In genomic region chr16:14494396-14494795, GRCh38 we compare ENCODE assay signal across 17 cellular contexts.
A peak's percentile ranks its signal among the peaks of the same experiment; 100 is the strongest.
DNase-seq lines count a peak whose midpoint lies in the region; ATAC-seq and TF ChIP-seq lines count a peak whose summit lies in the region.
"Had no signal": no experiment of that assay in that cellular context is flagged by ENCODE, and none has a peak within 500 bp of the region (broad histone marks: within the 10 kb centered on the region; RNA-seq: fewer than 3 reads in every experiment).

No MANE protein-coding gene starts in this region.

- peak overlapping the region; percentile 45 for H3K27ac Mint-ChIP-seq in CD4-positive, alpha-beta T cell
- peak overlapping the region; percentile 6 to 76 (median 27); a peak in 3 of 7 replicates for H3K27ac Mint-ChIP-seq in H9
- peak overlapping the region; percentile 65 for H3K27ac Mint-ChIP-seq in central memory CD8-positive, alpha-beta T cell (ENCODE audit: low read depth)
- peak overlapping the region; percentile 22 to 47 for H3K27ac Mint-ChIP-seq in natural killer cell treated with Interleukin-12 subunit alpha and Interleukin-12 subunit beta and Interleukin-15 and Interleukin-18, amount 100 ng/mL, for 72 hours

- H4K8ac ChIP-seq in H9 (replicated peaks; ENCODE audit: insufficient read length, low read depth, low read length), result no peak overlapping the region

- no peaks in the 10 kb centered on the region for H3K27me3 Mint-ChIP-seq in CD4-positive, alpha-beta T cell
- no peaks in the 10 kb centered on the region; the same call in 1 of the 2 replicates for H3K27me3 Mint-ChIP-seq in H9 (ENCODE audit: low read depth)
- no peaks in the 10 kb centered on the region for H3K27me3 Mint-ChIP-seq in central memory CD8-positive, alpha-beta T cell
- no peaks in the 10 kb centered on the region for H3K27me3 Mint-ChIP-seq in natural killer cell treated with Interleukin-12 subunit alpha and Interleukin-12 subunit beta and Interleukin-15 and Interleukin-18, amount 100 ng/mL, for 72 hours

- no peak for DNase-seq in CD4-positive, alpha-beta T cell
- DNase-seq in H9 (no peak), SHP77 treated with DMSO at 0.1 percent for 48 hours (lab: John Stamatoyannopoulos, UW) (no peak), nucleus accumbens (lab: John Stamatoyannopoulos, UW) (no peak)
- DNase-seq in central memory CD8-positive, alpha-beta T cell (ENCODE audit: low spot score in 2 of 2), result no peak
- DNase-seq in natural killer cell treated with Interleukin-12 subunit alpha and Interleukin-12 subunit beta and Interleukin-15 and Interleukin-18, amount 100 ng/mL, for 72 hours (ENCODE audit: low spot score), result no peak
- DNase-seq: BE2C, MG63, NCI-H1092 treated with DMSO at 0.1 percent for 48 hours, NCI-H1694, NCI-H345, NCI-H69 had no signal

- no peak overlapping the region for H2BK5ac ChIP-seq in H9 (ENCODE audit: insufficient read length, low read length)

- no peak overlapping the region for H3K4me2 ChIP-seq in H9 (ENCODE audit: insufficient read depth, insufficient read length, low read length)
- H3K4me2 ChIP-seq: GM23338, KMS-11 had no signal

- H4K91ac ChIP-seq in H9 (ENCODE audit: insufficient read length, low read depth, low read length), result no peak overlapping the region

- intact Hi-C loops in CD4-positive, alpha-beta T cell (cut with DNase I, micrococcal nuclease), result no loop called here

- no peak overlapping the region for H2BK120ac ChIP-seq in H9 (ENCODE audit: low read depth, low read length, poor library complexity, severe bottlenecking)

- CTCF ChIA-PET in CD4-positive, alpha-beta T cell (lab: Charles Lee), result no interaction called here

- H3K9ac ChIP-seq in H9 (ENCODE audit: extremely low read depth, insufficient read length, low read length), result no peak overlapping the region
- H3K9ac ChIP-seq: KMS-11 had no signal

- POLR2A ChIA-PET in CD4-positive, alpha-beta T cell (lab: Charles Lee), result no interaction called here

- no peak overlapping the region for H2BK20ac ChIP-seq in H9 (ENCODE audit: low read depth, low read length, poor library complexity, severe bottlenecking)

- no peak overlapping the region for H3K4me3 Mint-ChIP-seq in CD4-positive, alpha-beta T cell
- H3K4me3 Mint-ChIP-seq in H9, result no peak overlapping the region
- H3K4me3 Mint-ChIP-seq in central memory CD8-positive, alpha-beta T cell, result no peak overlapping the region
- H3K4me3 Mint-ChIP-seq in natural killer cell treated with Interleukin-12 subunit alpha and Interleukin-12 subunit beta and Interleukin-15 and Interleukin-18, amount 100 ng/mL, for 72 hours, result no peak overlapping the region
- H3K4me3 Mint-ChIP-seq: GM23338 had no signal

- H3K18ac ChIP-seq in H9 (ENCODE audit: insufficient read length, low read depth, low read length), result no peak overlapping the region

- no CpG with 5 or more reads among the region's 10 CpGs for WGBS in H9 (ENCODE audit: extremely low coverage, insufficient read length, low lambda C conversion rate)

- no peak overlapping the region for H3K27ac ChIP-seq in CD4-positive, alpha-beta T cell (ENCODE audit: low read depth, low read length)
- H3K27ac ChIP-seq in H9 (ENCODE audit: insufficient read length, low read depth, low read length), result no peak overlapping the region
- H3K27ac ChIP-seq: KMS-11, SK-N-MC had no signal

- H2BK12ac ChIP-seq in H9 (ENCODE audit: insufficient read length, low read depth, low read length), result no peak overlapping the region

- no peak overlapping the region for H3T11ph ChIP-seq in H9 (ENCODE audit: low read length)

- no peak overlapping the region for H3K14ac ChIP-seq in H9 (ENCODE audit: insufficient read depth, low read length)

- H3K79me2 ChIP-seq in H9 (ENCODE audit: insufficient read depth, low read length), result no peaks in the 10 kb centered on the region

- H4K5ac ChIP-seq in H9 (ENCODE audit: insufficient read length, low read depth, low read length), result no peak overlapping the region

- no peak overlapping the region for H2BK15ac ChIP-seq in H9 (ENCODE audit: low read depth, low read length)

- no peaks in the 10 kb centered on the region for H3K79me1 ChIP-seq in H9 (ENCODE audit: insufficient read depth, low read depth, low read length, poor library complexity, severe bottlenecking)

- H3K4me1 Mint-ChIP-seq in CD4-positive, alpha-beta T cell (ENCODE audit: low read depth), result peaks cover 36% of the 10 kb centered on the region
- peaks cover 51 to 56% of the 10 kb centered on the region in 2 experiments for H3K4me1 Mint-ChIP-seq in H9
- H3K4me1 Mint-ChIP-seq in central memory CD8-positive, alpha-beta T cell, result peaks cover 43% of the 10 kb centered on the region
- peaks cover 50 to 52% of the 10 kb centered on the region in 2 donors for H3K4me1 Mint-ChIP-seq in natural killer cell treated with Interleukin-12 subunit alpha and Interleukin-12 subunit beta and Interleukin-15 and Interleukin-18, amount 100 ng/mL, for 72 hours (ENCODE audit: low read depth in 2 of 2)

- H2AK5ac ChIP-seq in H9 (ENCODE audit: insufficient read length, low read length), result no peak overlapping the region

- H3K4ac ChIP-seq in H9 (ENCODE audit: low read depth, low read length), result no peak overlapping the region

- TF ChIP-seq CTCF in CD4-positive, alpha-beta T cell (IDR thresholded peaks at IDR 0.05), result no peak
- TF ChIP-seq CTCF in H9 (conservative IDR thresholded peaks at IDR 0.05), result no peak

- H3K9me3 ChIP-seq in CD4-positive, alpha-beta T cell (ENCODE audit: control insufficient read depth, low read length), result no peaks in the 10 kb centered on the region
- H3K9me3 ChIP-seq in H9 (ENCODE audit: control insufficient read depth, low read depth, low read length), result no peaks in the 10 kb centered on the region
- H3K9me3 ChIP-seq: BE2C, MG63 had no signal

- no peak overlapping the region for H3K23ac ChIP-seq in H9 (ENCODE audit: insufficient read length, low read depth, low read length)

- peaks cover 7% of the 10 kb centered on the region; the same call in 1 of the 2 replicates for H3K4me1 ChIP-seq in H9 (ENCODE audit: insufficient read depth, low read length)

- H3K23me2 ChIP-seq in H9 (ENCODE audit: insufficient read length, low read depth, low read length, poor library complexity, severe bottlenecking), result no peaks in the 10 kb centered on the region

- H4K20me1 ChIP-seq in H9 (ENCODE audit: control insufficient read depth, insufficient read depth, insufficient read length), result no peaks in the 10 kb centered on the region

- H3K27me3 ChIP-seq in CD4-positive, alpha-beta T cell (ENCODE audit: control insufficient read depth, insufficient read depth, low read length), result no peaks in the 10 kb centered on the region
- no peaks in the 10 kb centered on the region for H3K27me3 ChIP-seq in H9 (ENCODE audit: insufficient read depth, low read length)
- H3K27me3 ChIP-seq: BE2C, MG63 had no signal

- H3K36me3 Mint-ChIP-seq in CD4-positive, alpha-beta T cell (ENCODE audit: low read depth), result peaks cover 10% of the 10 kb centered on the region
- H3K36me3 Mint-ChIP-seq in H9 (ENCODE audit: insufficient read depth in 1 of 3, low read depth in 3 of 3), result peaks cover 0 to 8% (median 0%) of the 10 kb centered on the region in 3 experiments; a peak in 1 of 7 replicates
- H3K36me3 Mint-ChIP-seq in central memory CD8-positive, alpha-beta T cell (ENCODE audit: insufficient read depth), result peaks cover 4% of the 10 kb centered on the region
- H3K36me3 Mint-ChIP-seq in natural killer cell treated with Interleukin-12 subunit alpha and Interleukin-12 subunit beta and Interleukin-15 and Interleukin-18, amount 100 ng/mL, for 72 hours, result peaks cover 10% of the 10 kb centered on the region

- ATAC-seq in CD4-positive, alpha-beta T cell (ENCODE audit: poor library complexity), result no peak
- ATAC-seq in central memory CD8-positive, alpha-beta T cell (replicated peaks; ENCODE audit: extremely low read depth, poor library complexity, severe bottlenecking), result no peak
- no peak for ATAC-seq in natural killer cell treated with Interleukin-12 subunit alpha and Interleukin-12 subunit beta and Interleukin-15 and Interleukin-18, amount 100 ng/mL, for 72 hours
- ATAC-seq in SK-N-SH treated with all-trans-retinoic acid at 6 μM for 48 hours (no peak), HG02870 (IDR thresholded peaks at IDR 0.05; ENCODE audit: unreplicated experiment) (no peak)
- ATAC-seq: GM23338 had no signal

- no peak overlapping the region for H2AFZ ChIP-seq in H9 (ENCODE audit: low read length)
- H2AFZ ChIP-seq: GM23338 had no signal

- H3K56ac ChIP-seq in H9 (ENCODE audit: insufficient read length, low read depth, low read length), result no peak overlapping the region

- no peaks in the 10 kb centered on the region for H3K9me3 Mint-ChIP-seq in CD4-positive, alpha-beta T cell
- H3K9me3 Mint-ChIP-seq in H9, result no peaks in the 10 kb centered on the region
- H3K9me3 Mint-ChIP-seq in central memory CD8-positive, alpha-beta T cell, result no peaks in the 10 kb centered on the region
- no peaks in the 10 kb centered on the region for H3K9me3 Mint-ChIP-seq in natural killer cell treated with Interleukin-12 subunit alpha and Interleukin-12 subunit beta and Interleukin-15 and Interleukin-18, amount 100 ng/mL, for 72 hours
- H3K9me3 Mint-ChIP-seq: GM23338 had no signal

TF ChIP-seq in SK-N-SH treated with all-trans-retinoic acid at 6 μM for 48 hours, 23 proteins besides CTCF, POLR2A, EP300 and RAD21:
- TF ChIP-seq SNAI2 (CRISPR knock-in tag; IDR thresholded peaks at IDR 0.05) (no peak), TOX (CRISPR knock-in tag; IDR thresholded peaks at IDR 0.05; ENCODE audit: borderline replicate concordance) (no peak), RARB (CRISPR knock-in tag; IDR thresholded peaks at IDR 0.05) (no peak), ISL1 (CRISPR knock-in tag; IDR thresholded peaks at IDR 0.05) (no peak), CSDC2 (CRISPR knock-in tag; IDR thresholded peaks at IDR 0.05) (no peak)
- TF ChIP-seq, protein P1, sequence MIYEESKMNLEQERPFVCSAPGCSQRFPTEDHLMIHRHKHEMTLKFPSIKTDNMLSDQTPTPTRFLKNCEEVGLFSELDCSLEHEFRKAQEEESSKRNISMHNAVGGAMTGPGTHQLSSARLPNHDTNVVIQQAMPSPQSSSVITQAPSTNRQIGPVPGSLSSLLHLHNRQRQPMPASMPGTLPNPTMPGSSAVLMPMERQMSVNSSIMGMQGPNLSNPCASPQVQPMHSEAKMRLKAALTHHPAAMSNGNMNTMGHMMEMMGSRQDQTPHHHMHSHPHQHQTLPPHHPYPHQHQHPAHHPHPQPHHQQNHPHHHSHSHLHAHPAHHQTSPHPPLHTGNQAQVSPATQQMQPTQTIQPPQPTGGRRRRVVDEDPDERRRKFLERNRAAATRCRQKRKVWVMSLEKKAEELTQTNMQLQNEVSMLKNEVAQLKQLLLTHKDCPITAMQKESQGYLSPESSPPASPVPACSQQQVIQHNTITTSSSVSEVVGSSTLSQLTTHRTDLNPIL (CRISPR knock-in tag; IDR thresholded peaks at IDR 0.05; ENCODE audit: low read depth), result no peak
TF ChIP-seq in SK-N-SH treated with all-trans-retinoic acid at 6 μM for 48 hours: peak in this region for 0.
